Comparison of ENCODE assay signal across 21 cellular contexts in genomic region chr10:61299156-61299555, GRCh38.
DNase-seq lines count a peak whose midpoint lies in the region; ATAC-seq, FAIRE-seq and TF ChIP-seq lines count a peak whose summit lies in the region.
"Had no signal": no experiment of that assay in that cellular context is flagged by ENCODE, and none has a peak within 500 bp of the region (broad histone marks: within the 10 kb centered on the region; RNA-seq: fewer than 3 reads in every experiment).

No MANE protein-coding gene starts in this region.

- intact Hi-C loops in gastrocnemius medialis (cut with DNase I; ENCODE audit: low total_unique reads), result no loop called here

- H2AFZ ChIP-seq in SK-N-SH (ENCODE audit: low read depth), result no peak overlapping the region

- in situ Hi-C loops in gastrocnemius medialis (cut with MboI; ENCODE audit: low sequenced_read_pairs in 4 of 4), result loop anchor here in 2 of 4 donors (25.0 kb wide), 2 partner anchors 312 to 337 kb away; no protein-coding TSS in a partner anchor

- no peaks in the 10 kb centered on the region for H3K9me2 ChIP-seq in SK-N-SH

- H3K27me3 ChIP-seq in SK-N-SH (ENCODE audit: insufficient read depth) (no peaks in the 10 kb centered on the region), gastrocnemius medialis (no peaks in the 10 kb centered on the region)
- H3K27me3 ChIP-seq: BLaER1 treated with 17β-estradiol and CSF1 and Interleukin-3, amounts not matched to agents 10 nM and 100 nM had no signal

- DNase-seq in DMS 273 (lab: John Stamatoyannopoulos, UW; ENCODE audit: unreplicated experiment) (peak; percentile 11), DMS 273 treated with DMSO at 0.1 percent for 48 hours (lab: John Stamatoyannopoulos, UW) (no peak), SK-N-SH (no peak), urothelium cell line (ENCODE audit: low spot score) (no peak), gastrocnemius medialis (no peak)
- DNase-seq: AML-193; Caco-2; Calu3; CD4-positive, alpha-beta T cell; CD8-positive, alpha-beta T cell; DMS79 treated with DMSO at 0.1 percent for 48 hours; GF-D8 had no signal

- H3K4me3 ChIP-seq in SK-N-SH (ENCODE audit: low read depth in 2 of 2, low read length in 1 of 2) (no peak overlapping the region), gastrocnemius medialis (no peak overlapping the region)
- H3K4me3 ChIP-seq: A549; BLaER1 treated with 17β-estradiol and CSF1 and Interleukin-3, amounts not matched to agents 10 nM and 100 nM had no signal

- ATAC-seq in gastrocnemius medialis (no peak), HG03442 (IDR thresholded peaks at IDR 0.05; ENCODE audit: unreplicated experiment) (no peak)
- ATAC-seq: A549; CD8-positive, alpha-beta T cell had no signal

- peak in 1 of 2 experiments; percentile 64; a peak in 2 of 4 replicates for TF ChIP-seq EP300 in SK-N-SH (IDR thresholded peaks at IDR 0.05; ENCODE audit: borderline replicate concordance in 1 of 2, low read depth in 1 of 2, low read length in 1 of 2)

- H4K20me1 ChIP-seq in SK-N-SH (ENCODE audit: insufficient read depth), result no peaks in the 10 kb centered on the region
- H4K20me1 ChIP-seq: BLaER1 treated with 17β-estradiol and CSF1 and Interleukin-3, amounts not matched to agents 10 nM and 100 nM had no signal

- H3K4me1 ChIP-seq in SK-N-SH (ENCODE audit: control insufficient read depth in 1 of 2, insufficient read depth in 2 of 2, low read depth in 1 of 2, low read length in 1 of 2), result peaks cover 2 to 5% of the 10 kb centered on the region in 2 experiments; a peak in 3 of 4 replicates
- H3K4me1 ChIP-seq in gastrocnemius medialis, result no peaks in the 10 kb centered on the region
- H3K4me1 ChIP-seq: A549; BLaER1 treated with 17β-estradiol and CSF1 and Interleukin-3, amounts not matched to agents 10 nM and 100 nM; Caco-2 had no signal

- no peaks in the 10 kb centered on the region for H3K36me3 ChIP-seq in SK-N-SH (replicated peaks in 1 of 2; ENCODE audit: control insufficient read depth in 1 of 2, insufficient read depth in 2 of 2, low read length in 1 of 2)
- H3K36me3 ChIP-seq in gastrocnemius medialis, result no peaks in the 10 kb centered on the region
- H3K36me3 ChIP-seq: BLaER1 treated with 17β-estradiol and CSF1 and Interleukin-3, amounts not matched to agents 10 nM and 100 nM had no signal

- no peaks in the 10 kb centered on the region for H3F3A ChIP-seq in SK-N-SH (replicated peaks; ENCODE audit: insufficient read depth)

- H3K27ac ChIP-seq in SK-N-SH (ENCODE audit: low read depth in 2 of 2, low read length in 1 of 2) (no peak overlapping the region), gastrocnemius medialis (no peak overlapping the region)
- H3K27ac ChIP-seq: 22Rv1; A549; BLaER1 treated with 17β-estradiol and CSF1 and Interleukin-3, amounts not matched to agents 10 nM and 100 nM; C4-2B had no signal

- H3K9me3 ChIP-seq in SK-N-SH, result peaks cover 4% of the 10 kb centered on the region; the same call in 1 of the 2 replicates
- peaks cover 0 to 3% (median 0%) of the 10 kb centered on the region in 3 donors for H3K9me3 ChIP-seq in gastrocnemius medialis
- H3K9me3 ChIP-seq: Caco-2 had no signal

- CTCF ChIA-PET in SK-N-SH (lab: Yijun Ruan, JAX), result no interaction called here

- peak; percentile 50 for FAIRE-seq in urothelium cell line (lab: Jason Lieb, UNC)
- FAIRE-seq: A549, D721Med, G401.6, GM12891, GM19239 had no signal

- H3K9ac ChIP-seq in SK-N-SH, result no peak overlapping the region
- H3K9ac ChIP-seq: BLaER1 treated with 17β-estradiol and CSF1 and Interleukin-3, amounts not matched to agents 10 nM and 100 nM had no signal

- TF ChIP-seq CTCF in SK-N-SH (IDR thresholded peaks at IDR 0.05) (no peak), gastrocnemius medialis (IDR thresholded peaks at IDR 0.05 in 4 of 5, conservative IDR thresholded peaks at IDR 0.05 in 1 of 5) (no peak)

- TF ChIP-seq RAD21 in SK-N-SH (IDR thresholded peaks at IDR 0.05; ENCODE audit: low read length), result no peak

- TF ChIP-seq POLR2A in gastrocnemius medialis (IDR thresholded peaks at IDR 0.05), result no peak

- no peaks in the 10 kb centered on the region for H3K79me2 ChIP-seq in SK-N-SH (ENCODE audit: insufficient read depth)

- 79% methylated on average over 2 of the region's 2 CpGs for WGBS in SK-N-SH (ENCODE audit: low lambda C conversion rate)

- POLR2A ChIA-PET in SK-N-SH (lab: Yijun Ruan, JAX), result no interaction called here

- H3K4me2 ChIP-seq in SK-N-SH, result no peak overlapping the region
- H3K4me2 ChIP-seq: A549; BLaER1 treated with 17β-estradiol and CSF1 and Interleukin-3, amounts not matched to agents 10 nM and 100 nM had no signal

TF ChIP-seq in SK-N-SH, 30 proteins besides CTCF, POLR2A, EP300 and RAD21:
- TF ChIP-seq GATA2 (CRISPR knock-in tag; IDR thresholded peaks at IDR 0.05), result peak; percentile 54
- TF ChIP-seq RCOR1 (IDR thresholded peaks at IDR 0.05; ENCODE audit: low read length), result 0 out of 2 replicates have a peak, but pooled peaks have one; percentile 30
- TF ChIP-seq NFIC (IDR thresholded peaks at IDR 0.05; ENCODE audit: borderline replicate concordance), result no peak
